26 cellular contexts compared by ENCODE assay signal in genomic region chr2:102871707-102872106, GRCh38.
"Had no signal": no experiment of that assay in that cellular context is flagged by ENCODE, and none has a peak within 500 bp of the region (broad histone marks: within the 10 kb centered on the region; RNA-seq: fewer than 3 reads in every experiment).

No MANE protein-coding gene starts in this region.

- H3K4me3 ChIP-seq: MG63 had no signal

- H3K9me3 ChIP-seq: MG63 had no signal

- H3K27ac ChIP-seq: KMS-11 had no signal

- H3K4me2 ChIP-seq: KMS-11 had no signal

- H3K9ac ChIP-seq: KMS-11 had no signal

- H3K36me3 ChIP-seq: MG63 had no signal

- H3K27me3 ChIP-seq: MG63 had no signal

- DNase-seq: Karpas-422, MG63, MM.1S, NCI-H1048, NCI-H1092, NCI-H1105, NCI-H1417 treated with DMSO at 0.1 percent for 48 hours, NCI-H1436, NCI-H1436 treated with DMSO at 0.1 percent for 48 hours, NCI-H146, NCI-H1694, NCI-H187, NCI-H187 treated with DMSO at 0.1 percent for 48 hours, NCI-H1930, NCI-H2029, NCI-H2029 treated with DMSO at 0.1 percent for 48 hours, NCI-H2081, NCI-H2081 treated with DMSO at 0.1 percent for 48 hours, NCI-H2107, NCI-H2171, NCI-H226, NCI-H345, NCI-H446 treated with DMSO at 0.1 percent for 48 hours, NCI-H510A, NCI-H510A treated with DMSO at 0.1 percent for 48 hours had no signal
